In the genomic region with DNA sequence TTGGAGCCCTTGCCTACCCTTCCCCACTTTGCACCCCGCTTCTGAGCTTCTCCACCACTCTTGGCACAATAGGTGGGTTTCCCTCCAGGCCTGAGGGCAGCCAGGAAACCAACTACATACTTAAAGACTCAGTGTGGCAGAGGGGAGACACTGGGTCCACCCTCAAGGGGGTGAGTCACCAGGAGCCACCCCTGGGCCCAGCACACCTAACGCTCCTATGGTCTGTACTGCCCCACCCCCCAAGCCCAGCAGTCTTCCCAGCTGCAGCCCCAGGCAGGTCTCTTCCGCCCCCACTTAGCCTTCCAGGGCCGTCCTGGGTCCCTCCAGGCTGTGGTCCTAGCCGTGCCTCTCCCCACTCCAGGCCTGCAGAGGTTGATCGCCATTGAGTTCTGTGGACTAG, we compare ENCODE assay signal across 16 cellular contexts. TPM values are rescaled to one million over a fixed set of nuclear protein-coding genes. Genes with fewer than 3 reads are reported as not detected.
DNase-seq lines count a peak whose midpoint lies in the region; ATAC-seq and TF ChIP-seq lines count a peak whose summit lies in the region.
"Had no signal": no experiment of that assay in that cellular context is flagged by ENCODE, and none has a peak within 500 bp of the region (broad histone marks: within the 10 kb centered on the region; RNA-seq: fewer than 3 reads in every experiment).

No MANE protein-coding gene starts in this region.

- POLR2A ChIA-PET in activated CD8-positive, alpha-beta T cell treated with anti-CD3 and anti-CD28 coated beads for 36 hours (lab: Charles Lee) = interaction anchor here (0.8 to 2.2 kb wide), 11 partner anchors 11 to 119 kb away, joined by 3 to 10 read pairs (median 4); partner anchors contain the start of gene IL10RA

- H3K9me3 ChIP-seq in lower lobe of right lung = no peaks in the 10 kb centered on the region
- H3K9me3 ChIP-seq in tibial artery = no peaks in the 10 kb centered on the region

- intact Hi-C loops in activated CD8-positive, alpha-beta T cell treated with anti-CD3 and anti-CD28 coated beads for 36 hours (cut with micrococcal nuclease) = no loop called here
- intact Hi-C loops in lower lobe of right lung (cut with DNase I) (no loop called here), tibial artery (cut with DNase I; ENCODE audit: low total_unique reads) (no loop called here)

- no peak for TF ChIP-seq CTCF in activated CD8-positive, alpha-beta T cell treated with anti-CD3 and anti-CD28 coated beads for 36 hours (IDR thresholded peaks at IDR 0.05)
- no peak for TF ChIP-seq CTCF in lower lobe of right lung (IDR thresholded peaks at IDR 0.05)
- TF ChIP-seq CTCF in tibial artery (IDR thresholded peaks at IDR 0.05) = no peak

- peaks cover 19% of the 10 kb centered on the region for H3K4me1 ChIP-seq in lower lobe of right lung
- no peaks in the 10 kb centered on the region for H3K4me1 ChIP-seq in tibial artery

- H3K27ac ChIP-seq in lower lobe of right lung (no peak overlapping the region), tibial artery (no peak overlapping the region)
- H3K27ac ChIP-seq: HL-60 had no signal

- peak in 1 of 2 donors; percentile 51 for DNase-seq in activated naive CD4-positive, alpha-beta T cell treated with anti-CD3 and anti-CD28 coated beads, Interleukin-2, amount 50 U/mL, for 72 hours (ENCODE audit: low spot score in 2 of 2)
- no peak for DNase-seq in activated naive CD4-positive, alpha-beta T cell (lab: John Stamatoyannopoulos, UW)
- peak; percentile 39 for DNase-seq in activated CD8-positive, alpha-beta T cell treated with anti-CD3 and anti-CD28 coated beads for 36 hours
- DNase-seq in lower lobe of right lung (peak; percentile 34), tibial artery (peak; percentile 10 to 42), middle frontal gyrus (ENCODE audit: extremely low spot score, low spot score) (no peak), NCI-H69 (lab: John Stamatoyannopoulos, UW) (no peak), anterior cingulate cortex (lab: John Stamatoyannopoulos, UW) (no peak)
- DNase-seq: DMS153, foreskin melanocyte, HCEC 1CT, Kasumi-1, NCI-H1436 treated with DMSO at 0.1 percent for 48 hours had no signal

- peaks cover 86% of the 10 kb centered on the region for H3K4me1 Mint-ChIP-seq in activated CD8-positive, alpha-beta T cell treated with anti-CD3 and anti-CD28 coated beads for 36 hours (ENCODE audit: low read depth)

- H3K27me3 Mint-ChIP-seq in activated CD8-positive, alpha-beta T cell treated with anti-CD3 and anti-CD28 coated beads for 36 hours = no peaks in the 10 kb centered on the region

- H3K36me3 ChIP-seq in lower lobe of right lung (no peaks in the 10 kb centered on the region), tibial artery (no peaks in the 10 kb centered on the region)

- H3K27ac Mint-ChIP-seq in activated naive CD4-positive, alpha-beta T cell treated with anti-CD3 and anti-CD28 coated beads, Interleukin-2, amount 50 U/mL, for 72 hours = peak overlapping the region; percentile 87 to 89
- peak overlapping the region; percentile 98 for H3K27ac Mint-ChIP-seq in activated CD8-positive, alpha-beta T cell treated with anti-CD3 and anti-CD28 coated beads for 36 hours

- CTCF ChIA-PET in activated CD8-positive, alpha-beta T cell treated with anti-CD3 and anti-CD28 coated beads for 36 hours (lab: Charles Lee) = interaction anchor here (0.8 to 13.1 kb wide), 12 partner anchors 8 to 125 kb away, joined by 3 to 172 read pairs (median 10); no protein-coding TSS in a partner anchor

- peak; percentile 31 to 34 for ATAC-seq in activated naive CD4-positive, alpha-beta T cell treated with anti-CD3 and anti-CD28 coated beads, Interleukin-2, amount 50 U/mL, for 72 hours
- ATAC-seq in activated CD8-positive, alpha-beta T cell treated with anti-CD3 and anti-CD28 coated beads for 36 hours = peak; percentile 18
- ATAC-seq in lower lobe of right lung = no peak

- H3K4me3 ChIP-seq in lower lobe of right lung = no peak overlapping the region
- no peak overlapping the region for H3K4me3 ChIP-seq in tibial artery

- no peaks in the 10 kb centered on the region for H3K9me3 Mint-ChIP-seq in activated naive CD4-positive, alpha-beta T cell treated with anti-CD3 and anti-CD28 coated beads, Interleukin-2, amount 50 U/mL, for 72 hours
- no peaks in the 10 kb centered on the region for H3K9me3 Mint-ChIP-seq in activated CD8-positive, alpha-beta T cell treated with anti-CD3 and anti-CD28 coated beads for 36 hours

- H3K36me3 Mint-ChIP-seq in activated naive CD4-positive, alpha-beta T cell treated with anti-CD3 and anti-CD28 coated beads, Interleukin-2, amount 50 U/mL, for 72 hours = no peaks in the 10 kb centered on the region
- H3K36me3 Mint-ChIP-seq in activated CD8-positive, alpha-beta T cell treated with anti-CD3 and anti-CD28 coated beads for 36 hours (ENCODE audit: low read depth) = no peaks in the 10 kb centered on the region

- H3K4me3 Mint-ChIP-seq in activated CD8-positive, alpha-beta T cell treated with anti-CD3 and anti-CD28 coated beads for 36 hours = peak overlapping the region; percentile 24

- no peaks in the 10 kb centered on the region for H3K27me3 ChIP-seq in lower lobe of right lung (ENCODE audit: low read depth)
- peaks cover 0 to 6% of the 10 kb centered on the region in 2 donors for H3K27me3 ChIP-seq in tibial artery

RNA-seq across cellular contexts. Expression of gene TMPRSS13, which starts 3.2 kb away (rescaled TPM):
- 1 to 10 TPM in 1 of 2 donors, under 1 TPM in 1; 0.39 to 1.8 TPM for total RNA-seq in activated naive CD4-positive, alpha-beta T cell treated with anti-CD3 and anti-CD28 coated beads, Interleukin-2, amount 50 U/mL, for 72 hours
- 1 to 10 TPM; 3.5 to 4.7 TPM for total RNA-seq in activated CD8-positive, alpha-beta T cell treated with anti-CD3 and anti-CD28 coated beads for 36 hours
- total RNA-seq in lower lobe of right lung = 7.0 TPM
- total RNA-seq: RPMI7951 had no signal

RNA-seq across cellular contexts. Expression of gene IL10RA, which starts 53.8 kb away (rescaled TPM):
- 10 to 100 TPM; 31.6 to 32.2 TPM for total RNA-seq in activated naive CD4-positive, alpha-beta T cell treated with anti-CD3 and anti-CD28 coated beads, Interleukin-2, amount 50 U/mL, for 72 hours
- 10 to 100 TPM; 73.3 to 80.9 TPM for total RNA-seq in activated CD8-positive, alpha-beta T cell treated with anti-CD3 and anti-CD28 coated beads for 36 hours
- total RNA-seq in lower lobe of right lung = 37.7 TPM
- total RNA-seq: bronchial epithelial cell had no signal

RNA-seq across cellular contexts. Expression of gene FXYD6, which starts 56.0 kb away (rescaled TPM):
- under 1 TPM in 1 of 2 donors, not detected in 1; 0.31 TPM for total RNA-seq in activated naive CD4-positive, alpha-beta T cell treated with anti-CD3 and anti-CD28 coated beads, Interleukin-2, amount 50 U/mL, for 72 hours
- not detected for total RNA-seq in activated CD8-positive, alpha-beta T cell treated with anti-CD3 and anti-CD28 coated beads for 36 hours
- total RNA-seq in lower lobe of right lung = 61.2 TPM
- total RNA-seq: bronchial epithelial cell had no signal

Comparison
In these comparisons a context has a peak if more than half of its experiments do, and no peak if none do; other contexts are left out.
1. ATAC-seq: peak in activated naive CD4-positive, alpha-beta T cell treated with anti-CD3 and anti-CD28 coated beads, Interleukin-2, amount 50 U/mL, for 72 hours (2 of 2) and activated CD8-positive, alpha-beta T cell treated with anti-CD3 and anti-CD28 coated beads for 36 hours (single experiment); none in lower lobe of right lung (0 of 2).
2. DNase-seq: peak in activated CD8-positive, alpha-beta T cell treated with anti-CD3 and anti-CD28 coated beads for 36 hours (single experiment), lower lobe of right lung (single experiment) and tibial artery (2 of 2); none in activated naive CD4-positive, alpha-beta T cell (0 of 4), middle frontal gyrus (single experiment), NCI-H69 (single experiment) and anterior cingulate cortex (0 of 58).
3. RNA of gene FXYD6, which starts 56.0 kb away (total RNA-seq): 61.2 TPM in lower lobe of right lung (single experiment); 0.31 TPM in activated naive CD4-positive, alpha-beta T cell treated with anti-CD3 and anti-CD28 coated beads, Interleukin-2, amount 50 U/mL, for 72 hours and not detected in activated CD8-positive, alpha-beta T cell treated with anti-CD3 and anti-CD28 coated beads for 36 hours; every median in the first group is over 10 times any median in the second.